Comparison of ENCODE assay signal across 1 cellular context in the genomic region with DNA sequence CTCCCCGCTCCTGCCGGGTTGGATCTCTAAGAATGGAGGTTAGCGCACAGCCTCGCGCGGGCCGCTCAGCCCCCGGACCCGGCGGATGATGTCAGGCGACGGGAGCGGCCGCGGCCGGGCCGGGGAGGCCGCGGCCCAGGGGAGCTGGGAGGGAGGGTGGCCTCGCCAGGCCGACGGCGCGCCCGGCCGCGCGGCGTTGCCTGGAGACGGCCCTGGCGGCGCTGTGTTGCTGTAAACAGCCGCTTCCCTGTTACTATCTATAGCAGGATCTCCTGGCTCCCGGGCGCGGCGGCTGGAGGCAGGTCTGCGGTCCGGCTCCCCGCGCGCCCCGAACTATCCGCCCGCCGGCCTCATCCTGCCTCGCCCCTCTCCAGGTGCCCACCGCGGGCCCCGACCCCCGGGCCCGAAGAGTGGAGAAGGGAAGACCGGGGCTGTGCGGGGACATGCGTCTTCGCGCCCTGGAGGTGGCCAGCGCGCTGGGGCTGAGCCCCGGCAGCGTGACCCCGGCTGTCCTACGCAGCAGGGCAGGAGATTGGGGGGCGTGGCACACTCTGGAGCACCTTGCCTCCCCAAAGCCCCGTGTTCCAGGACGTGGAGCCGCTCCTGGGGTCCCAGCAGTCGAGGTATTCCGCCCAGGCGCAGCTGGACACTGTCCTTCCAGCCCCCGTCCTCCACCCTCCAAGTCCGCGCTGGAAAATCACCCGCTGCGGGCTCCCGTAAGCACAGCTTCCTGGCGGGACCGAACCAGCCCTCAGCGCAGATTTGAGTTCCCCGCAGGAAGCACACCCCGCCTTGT.
TF ChIP-seq lines count a peak whose summit lies in the region.

No MANE protein-coding gene starts in this region.

TF ChIP-seq in HepG2, 621 proteins besides CTCF, POLR2A, EP300 and RAD21 (continued from another document and continues in another):
- no peak for TF ChIP-seq ZNF3 (CRISPR knock-in tag; IDR thresholded peaks at IDR 0.05)
- TF ChIP-seq ETV6 (CRISPR knock-in tag; conservative IDR thresholded peaks at IDR 0.05): no peak
- TF ChIP-seq ZNF674 (CRISPR knock-in tag; IDR thresholded peaks at IDR 0.05; ENCODE audit: low read depth): 0 out of 2 replicates have a peak, but pooled peaks have one; percentile 48
- no peak for TF ChIP-seq RBAK (CRISPR knock-in tag; IDR thresholded peaks at IDR 0.05)
- TF ChIP-seq STAT5B (CRISPR knock-in tag; IDR thresholded peaks at IDR 0.05): no peak
- TF ChIP-seq ZHX1 (CRISPR knock-in tag; IDR thresholded peaks at IDR 0.05; ENCODE audit: low read depth): no peak
- no peak for TF ChIP-seq ZNF556 (CRISPR knock-in tag; IDR thresholded peaks at IDR 0.05; ENCODE audit: borderline replicate concordance)
- no peak; the same call in 1 of the 2 replicates for TF ChIP-seq MXD4 (CRISPR knock-in tag; IDR thresholded peaks at IDR 0.05)
- TF ChIP-seq HDAC6 (IDR thresholded peaks at IDR 0.05; ENCODE audit: low read depth, low read length): no peak
- TF ChIP-seq CBX5 (CRISPR knock-in tag; IDR thresholded peaks at IDR 0.05; ENCODE audit: borderline replicate concordance): 0 out of 2 replicates have a peak, but pooled peaks have one; percentile 45
- peak; percentile 74 for TF ChIP-seq SKI (IDR thresholded peaks at IDR 0.05; ENCODE audit: partially characterized antibody)
- no peak for TF ChIP-seq FOXK2 (IDR thresholded peaks at IDR 0.05)
- TF ChIP-seq, protein P1, sequence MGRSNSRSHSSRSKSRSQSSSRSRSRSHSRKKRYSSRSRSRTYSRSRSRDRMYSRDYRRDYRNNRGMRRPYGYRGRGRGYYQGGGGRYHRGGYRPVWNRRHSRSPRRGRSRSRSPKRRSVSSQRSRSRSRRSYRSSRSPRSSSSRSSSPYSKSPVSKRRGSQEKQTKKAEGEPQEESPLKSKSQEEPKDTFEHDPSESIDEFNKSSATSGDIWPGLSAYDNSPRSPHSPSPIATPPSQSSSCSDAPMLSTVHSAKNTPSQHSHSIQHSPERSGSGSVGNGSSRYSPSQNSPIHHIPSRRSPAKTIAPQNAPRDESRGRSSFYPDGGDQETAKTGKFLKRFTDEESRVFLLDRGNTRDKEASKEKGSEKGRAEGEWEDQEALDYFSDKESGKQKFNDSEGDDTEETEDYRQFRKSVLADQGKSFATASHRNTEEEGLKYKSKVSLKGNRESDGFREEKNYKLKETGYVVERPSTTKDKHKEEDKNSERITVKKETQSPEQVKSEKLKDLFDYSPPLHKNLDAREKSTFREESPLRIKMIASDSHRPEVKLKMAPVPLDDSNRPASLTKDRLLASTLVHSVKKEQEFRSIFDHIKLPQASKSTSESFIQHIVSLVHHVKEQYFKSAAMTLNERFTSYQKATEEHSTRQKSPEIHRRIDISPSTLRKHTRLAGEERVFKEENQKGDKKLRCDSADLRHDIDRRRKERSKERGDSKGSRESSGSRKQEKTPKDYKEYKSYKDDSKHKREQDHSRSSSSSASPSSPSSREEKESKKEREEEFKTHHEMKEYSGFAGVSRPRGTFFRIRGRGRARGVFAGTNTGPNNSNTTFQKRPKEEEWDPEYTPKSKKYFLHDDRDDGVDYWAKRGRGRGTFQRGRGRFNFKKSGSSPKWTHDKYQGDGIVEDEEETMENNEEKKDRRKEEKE (IDR thresholded peaks at IDR 0.05): no peak
- TF ChIP-seq TEF (CRISPR knock-in tag; IDR thresholded peaks at IDR 0.05): no peak
- no peak for TF ChIP-seq ZNF546 (CRISPR knock-in tag; conservative IDR thresholded peaks at IDR 0.05)
- TF ChIP-seq, protein P2, sequence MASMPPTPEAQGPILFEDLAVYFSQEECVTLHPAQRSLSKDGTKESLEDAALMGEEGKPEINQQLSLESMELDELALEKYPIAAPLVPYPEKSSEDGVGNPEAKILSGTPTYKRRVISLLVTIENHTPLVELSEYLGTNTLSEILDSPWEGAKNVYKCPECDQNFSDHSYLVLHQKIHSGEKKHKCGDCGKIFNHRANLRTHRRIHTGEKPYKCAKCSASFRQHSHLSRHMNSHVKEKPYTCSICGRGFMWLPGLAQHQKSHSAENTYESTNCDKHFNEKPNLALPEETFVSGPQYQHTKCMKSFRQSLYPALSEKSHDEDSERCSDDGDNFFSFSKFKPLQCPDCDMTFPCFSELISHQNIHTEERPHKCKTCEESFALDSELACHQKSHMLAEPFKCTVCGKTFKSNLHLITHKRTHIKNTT (CRISPR knock-in tag; IDR thresholded peaks at IDR 0.05): no peak
- no peak for TF ChIP-seq GPN1 (CRISPR knock-in tag; IDR thresholded peaks at IDR 0.05; ENCODE audit: borderline replicate concordance)
- TF ChIP-seq ZNF780A (CRISPR knock-in tag; IDR thresholded peaks at IDR 0.05): no peak
- TF ChIP-seq MAFK (conservative IDR thresholded peaks at IDR 0.05 in 1 of 2, IDR thresholded peaks at IDR 0.05 in 1 of 2; ENCODE audit: low read length in 2 of 2): no peak
- TF ChIP-seq ZNF224 (CRISPR knock-in tag; IDR thresholded peaks at IDR 0.05): 0 out of 2 replicates have a peak, but pooled peaks have one; percentile 15
- no peak for TF ChIP-seq ZNF605 (CRISPR knock-in tag; IDR thresholded peaks at IDR 0.05)
- no peak for TF ChIP-seq SMAD9 (CRISPR knock-in tag; IDR thresholded peaks at IDR 0.05)
- no peak for TF ChIP-seq DRAP1 (CRISPR knock-in tag; IDR thresholded peaks at IDR 0.05)
- no peak for TF ChIP-seq FOXA1 (IDR thresholded peaks at IDR 0.05)
- TF ChIP-seq FOXA1 (CRISPR knock-in tag; IDR thresholded peaks at IDR 0.05): peak; percentile 54
- no peak for TF ChIP-seq ZNF562 (CRISPR knock-in tag; IDR thresholded peaks at IDR 0.05; ENCODE audit: borderline replicate concordance)
- TF ChIP-seq GMEB2 (CRISPR knock-in tag; IDR thresholded peaks at IDR 0.05; ENCODE audit: low read depth): no peak
- no peak for TF ChIP-seq ZNF430 (CRISPR knock-in tag; IDR thresholded peaks at IDR 0.05)
- peak; percentile 93 for TF ChIP-seq ZNF687 (CRISPR knock-in tag; IDR thresholded peaks at IDR 0.05)
- no peak for TF ChIP-seq ZFP36 (IDR thresholded peaks at IDR 0.05; ENCODE audit: borderline replicate concordance, low read depth, low read length, partially characterized antibody)
- no peak for TF ChIP-seq ZNF703 (CRISPR knock-in tag; IDR thresholded peaks at IDR 0.05; ENCODE audit: borderline replicate concordance)
- no peak for TF ChIP-seq KLF12 (CRISPR knock-in tag; IDR thresholded peaks at IDR 0.05; ENCODE audit: borderline replicate concordance)
- peak; percentile 73 for TF ChIP-seq MXD3 (CRISPR knock-in tag; IDR thresholded peaks at IDR 0.05)
- no peak for TF ChIP-seq NKX3-1 (CRISPR knock-in tag; IDR thresholded peaks at IDR 0.05)
- TF ChIP-seq GATAD1 (CRISPR knock-in tag; IDR thresholded peaks at IDR 0.05): no peak
- TF ChIP-seq ZBTB42 (CRISPR knock-in tag; IDR thresholded peaks at IDR 0.05): no peak
- peak; percentile 60; the same call in 1 of the 2 replicates for TF ChIP-seq ZNF232 (CRISPR knock-in tag; IDR thresholded peaks at IDR 0.05; ENCODE audit: borderline replicate concordance)
- TF ChIP-seq, protein P3, sequence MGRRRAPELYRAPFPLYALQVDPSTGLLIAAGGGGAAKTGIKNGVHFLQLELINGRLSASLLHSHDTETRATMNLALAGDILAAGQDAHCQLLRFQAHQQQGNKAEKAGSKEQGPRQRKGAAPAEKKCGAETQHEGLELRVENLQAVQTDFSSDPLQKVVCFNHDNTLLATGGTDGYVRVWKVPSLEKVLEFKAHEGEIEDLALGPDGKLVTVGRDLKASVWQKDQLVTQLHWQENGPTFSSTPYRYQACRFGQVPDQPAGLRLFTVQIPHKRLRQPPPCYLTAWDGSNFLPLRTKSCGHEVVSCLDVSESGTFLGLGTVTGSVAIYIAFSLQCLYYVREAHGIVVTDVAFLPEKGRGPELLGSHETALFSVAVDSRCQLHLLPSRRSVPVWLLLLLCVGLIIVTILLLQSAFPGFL (CRISPR knock-in tag; IDR thresholded peaks at IDR 0.05): no peak
- no peak for TF ChIP-seq ZKSCAN5 (CRISPR knock-in tag; IDR thresholded peaks at IDR 0.05)
- peak; percentile 62; the same call in 1 of the 2 replicates for TF ChIP-seq ATF5 (CRISPR knock-in tag; IDR thresholded peaks at IDR 0.05; ENCODE audit: low read depth)
- TF ChIP-seq, protein P4, sequence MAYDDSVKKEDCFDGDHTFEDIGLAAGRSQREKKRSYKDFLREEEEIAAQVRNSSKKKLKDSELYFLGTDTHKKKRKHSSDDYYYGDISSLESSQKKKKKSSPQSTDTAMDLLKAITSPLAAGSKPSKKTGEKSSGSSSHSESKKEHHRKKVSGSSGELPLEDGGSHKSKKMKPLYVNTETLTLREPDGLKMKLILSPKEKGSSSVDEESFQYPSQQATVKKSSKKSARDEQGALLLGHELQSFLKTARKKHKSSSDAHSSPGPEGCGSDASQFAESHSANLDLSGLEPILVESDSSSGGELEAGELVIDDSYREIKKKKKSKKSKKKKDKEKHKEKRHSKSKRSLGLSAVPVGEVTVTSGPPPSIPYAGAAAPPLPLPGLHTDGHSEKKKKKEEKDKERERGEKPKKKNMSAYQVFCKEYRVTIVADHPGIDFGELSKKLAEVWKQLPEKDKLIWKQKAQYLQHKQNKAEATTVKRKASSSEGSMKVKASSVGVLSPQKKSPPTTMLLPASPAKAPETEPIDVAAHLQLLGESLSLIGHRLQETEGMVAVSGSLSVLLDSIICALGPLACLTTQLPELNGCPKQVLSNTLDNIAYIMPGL (CRISPR knock-in tag; IDR thresholded peaks at IDR 0.05; ENCODE audit: borderline replicate concordance in 1 of 2, low read depth in 1 of 2): peak in 1 of 2 experiments; percentile 60; a peak in 1 of 4 replicates
- TF ChIP-seq HNRNPL (IDR thresholded peaks at IDR 0.05; ENCODE audit: low read depth, low read length): no peak
